9 cellular contexts compared by ENCODE assay signal in the genomic region with DNA sequence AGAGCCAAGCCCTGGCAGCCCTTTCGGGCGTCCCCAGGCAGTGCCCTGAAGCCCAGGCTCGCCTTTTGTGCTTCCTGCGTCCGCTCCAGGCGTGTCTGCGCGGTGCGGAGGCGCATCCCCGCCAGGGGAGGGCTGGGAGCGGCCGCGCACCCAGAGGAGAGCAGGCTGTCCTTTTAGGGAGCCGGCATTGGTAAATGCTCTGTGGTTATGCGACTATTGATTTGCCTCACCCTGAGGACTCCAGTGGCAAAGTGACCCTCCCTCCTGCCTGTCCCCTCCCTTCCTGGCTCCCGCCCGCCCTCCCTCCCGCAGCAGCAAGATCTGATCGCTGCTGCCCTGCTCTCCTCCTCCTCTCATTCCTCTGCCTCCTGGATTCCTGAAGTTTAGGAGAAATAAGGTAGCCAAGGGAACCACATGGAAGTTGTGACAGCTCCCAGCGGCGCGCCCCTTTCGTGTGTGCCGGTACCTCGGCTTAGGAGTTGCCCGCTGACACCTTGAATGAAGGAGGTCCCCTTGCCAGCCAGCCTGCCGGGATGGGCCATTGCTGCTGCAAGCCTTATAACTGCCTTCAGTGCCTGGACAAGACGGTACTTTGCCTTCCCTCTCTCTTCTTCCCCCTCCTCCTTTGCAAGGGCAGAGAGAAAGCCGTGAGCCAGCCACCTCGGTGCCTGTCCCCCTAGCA.
A peak's percentile ranks its signal among the peaks of the same experiment; 100 is the strongest.
DNase-seq lines count a peak whose midpoint lies in the region; ATAC-seq lines count a peak whose summit lies in the region.
"Had no signal": no experiment of that assay in that cellular context is flagged by ENCODE, and none has a peak within 500 bp of the region (broad histone marks: within the 10 kb centered on the region; RNA-seq: fewer than 3 reads in every experiment).

No MANE protein-coding gene starts in this region.

- H3K36me3 Mint-ChIP-seq in activated T-helper 17 cell treated with anti-CD3 and anti-CD28 coated beads, Interleukin-2, amount 50 U/mL, for 72 hours (ENCODE audit: low read depth): no peaks in the 10 kb centered on the region
- H3K36me3 Mint-ChIP-seq in stimulated activated memory B cell treated with anti-CD40 and anti-IgM and Interleukin-4, amounts not matched to agents 10 μg/mL and 1 μg/mL and 100 μg/mL, for 72 hours: no peaks in the 10 kb centered on the region

- H3K27me3 Mint-ChIP-seq in activated T-helper 17 cell treated with anti-CD3 and anti-CD28 coated beads, Interleukin-2, amount 50 U/mL, for 72 hours: peaks cover 41% of the 10 kb centered on the region
- H3K27me3 Mint-ChIP-seq in stimulated activated memory B cell treated with anti-CD40 and anti-IgM and Interleukin-4, amounts not matched to agents 10 μg/mL and 1 μg/mL and 100 μg/mL, for 72 hours: peaks cover 59% of the 10 kb centered on the region

- no peaks in the 10 kb centered on the region for H3K9me3 Mint-ChIP-seq in activated T-helper 17 cell treated with anti-CD3 and anti-CD28 coated beads, Interleukin-2, amount 50 U/mL, for 72 hours
- H3K9me3 Mint-ChIP-seq in stimulated activated memory B cell treated with anti-CD40 and anti-IgM and Interleukin-4, amounts not matched to agents 10 μg/mL and 1 μg/mL and 100 μg/mL, for 72 hours: no peaks in the 10 kb centered on the region

- H3K9me3 ChIP-seq in iPS-18a (ENCODE audit: control insufficient read depth, low read depth, low read length): no peaks in the 10 kb centered on the region
- H3K9me3 ChIP-seq: neutrophil had no signal

- H3K4me3 ChIP-seq in iPS-18a (ENCODE audit: low read length): peak overlapping the region; percentile 59

- H3K4me1 Mint-ChIP-seq in activated T-helper 17 cell treated with anti-CD3 and anti-CD28 coated beads, Interleukin-2, amount 50 U/mL, for 72 hours: peaks cover 6% of the 10 kb centered on the region
- H3K4me1 Mint-ChIP-seq in stimulated activated memory B cell treated with anti-CD40 and anti-IgM and Interleukin-4, amounts not matched to agents 10 μg/mL and 1 μg/mL and 100 μg/mL, for 72 hours: peaks cover 8% of the 10 kb centered on the region

- peak; percentile 43 for ATAC-seq in activated T-helper 17 cell treated with anti-CD3 and anti-CD28 coated beads, Interleukin-2, amount 50 U/mL, for 72 hours (replicated peaks)
- no peak for ATAC-seq in stimulated activated memory B cell treated with anti-CD40 and anti-IgM and Interleukin-4, amounts not matched to agents 10 μg/mL and 1 μg/mL and 100 μg/mL, for 72 hours
- no peak for ATAC-seq in GM21447 (IDR thresholded peaks at IDR 0.05; ENCODE audit: unreplicated experiment)

- peak overlapping the region; percentile 50 for H3K4me3 Mint-ChIP-seq in activated T-helper 17 cell treated with anti-CD3 and anti-CD28 coated beads, Interleukin-2, amount 50 U/mL, for 72 hours
- peak overlapping the region; percentile 41 for H3K4me3 Mint-ChIP-seq in stimulated activated memory B cell treated with anti-CD40 and anti-IgM and Interleukin-4, amounts not matched to agents 10 μg/mL and 1 μg/mL and 100 μg/mL, for 72 hours

- H3K27ac ChIP-seq in iPS-18a (ENCODE audit: low read length): no peak overlapping the region
- H3K27ac ChIP-seq: neutrophil had no signal

- H3K9ac ChIP-seq in iPS-18a (ENCODE audit: low read length): peak overlapping the region; percentile 23

- no peak overlapping the region for H3K27ac Mint-ChIP-seq in activated T-helper 17 cell treated with anti-CD3 and anti-CD28 coated beads, Interleukin-2, amount 50 U/mL, for 72 hours
- no peak overlapping the region for H3K27ac Mint-ChIP-seq in stimulated activated memory B cell treated with anti-CD40 and anti-IgM and Interleukin-4, amounts not matched to agents 10 μg/mL and 1 μg/mL and 100 μg/mL, for 72 hours

- peaks cover 16% of the 10 kb centered on the region for H3K4me1 ChIP-seq in iPS-18a (ENCODE audit: control insufficient read depth, low read depth, low read length)

- H3K36me3 ChIP-seq in iPS-18a (ENCODE audit: control insufficient read depth, low read depth, low read length): no peaks in the 10 kb centered on the region
- H3K36me3 ChIP-seq: neutrophil had no signal

- DNase-seq in NCI-H345 (lab: John Stamatoyannopoulos, UW): peak; percentile 19
- no peak for DNase-seq in NCI-H345 treated with DMSO at 0.1 percent for 48 hours (lab: John Stamatoyannopoulos, UW; ENCODE audit: unreplicated experiment)
- no peak for DNase-seq in UCSD-AML1 (lab: John Stamatoyannopoulos, UW; ENCODE audit: unreplicated experiment)
- DNase-seq in effector CD8-positive, alpha-beta T cell (lab: John Stamatoyannopoulos, UW): no peak

- H3K27me3 ChIP-seq in iPS-18a (ENCODE audit: control insufficient read depth, insufficient read depth, low read length): peaks cover 32% of the 10 kb centered on the region
